ENCODE assay signal across 9 cellular contexts in genomic region chr6:25889877-25890853, GRCh38. TPM values are rescaled to one million over a fixed set of nuclear protein-coding genes. Genes with fewer than 3 reads are reported as not detected.
DNase-seq lines count a peak whose midpoint lies in the region; ATAC-seq and TF ChIP-seq lines count a peak whose summit lies in the region.
"Had no signal": no experiment of that assay in that cellular context is flagged by ENCODE, and none has a peak within 500 bp of the region (broad histone marks: within the 10 kb centered on the region; RNA-seq: fewer than 3 reads in every experiment).

No MANE protein-coding gene starts in this region.

- no peaks in the 10 kb centered on the region for H3F3A ChIP-seq in MM.1S (ENCODE audit: insufficient read depth, low read length)

- H3K9ac ChIP-seq in MM.1S (ENCODE audit: low read length), result no peak overlapping the region

- TF ChIP-seq CTCF in MM.1S (IDR thresholded peaks at IDR 0.05; ENCODE audit: low read length), result peak; percentile 33
- TF ChIP-seq CTCF in RWPE2 (IDR thresholded peaks at IDR 0.05; ENCODE audit: poor library complexity, severe bottlenecking), result peak; percentile 65
- TF ChIP-seq CTCF in fibroblast of pulmonary artery (IDR thresholded peaks at IDR 0.05; ENCODE audit: low read length, missing control alignments), result peak; percentile 58
- TF ChIP-seq CTCF in osteoblast (IDR thresholded peaks at IDR 0.05; ENCODE audit: extremely low read depth, low read depth, low read length), result peak; percentile 61

- H3K4me2 ChIP-seq in MM.1S (ENCODE audit: low read depth, low read length) (no peak overlapping the region), osteoblast (ENCODE audit: insufficient read depth, low read length) (no peak overlapping the region)

- no peaks in the 10 kb centered on the region for H3K9me2 ChIP-seq in MM.1S (replicated peaks; ENCODE audit: insufficient read depth, low read length)

- DNase-seq in ELR (ENCODE audit: low read depth) (peak; percentile 56), MM.1S (peak; percentile 26), RWPE2 (ENCODE audit: low spot score) (no peak), fibroblast of pulmonary artery (ENCODE audit: low read depth) (peak; percentile 73), osteoblast (ENCODE audit: insufficient read length, low spot score, missing footprints) (peak; percentile 44)

- H3K4me1 ChIP-seq in MM.1S (ENCODE audit: low read length), result no peaks in the 10 kb centered on the region
- H3K4me1 ChIP-seq in RWPE2 (ENCODE audit: insufficient read depth, poor library complexity, severe bottlenecking), result no peaks in the 10 kb centered on the region
- no peaks in the 10 kb centered on the region for H3K4me1 ChIP-seq in osteoblast (ENCODE audit: insufficient read depth, low read length)

- H3K9me3 ChIP-seq in MM.1S (replicated peaks; ENCODE audit: insufficient read depth, low read length), result no peaks in the 10 kb centered on the region
- H3K9me3 ChIP-seq in RWPE2 (ENCODE audit: severe bottlenecking), result no peaks in the 10 kb centered on the region
- no peaks in the 10 kb centered on the region for H3K9me3 ChIP-seq in osteoblast (ENCODE audit: low read depth, low read length)

- no peaks in the 10 kb centered on the region for H3K36me3 ChIP-seq in MM.1S (replicated peaks; ENCODE audit: insufficient read depth, low read length)
- no peaks in the 10 kb centered on the region for H3K36me3 ChIP-seq in RWPE2 (ENCODE audit: low read depth)
- no peaks in the 10 kb centered on the region for H3K36me3 ChIP-seq in osteoblast (ENCODE audit: insufficient read depth, low read length)

- H3K27ac ChIP-seq in MM.1S (ENCODE audit: low read length) (no peak overlapping the region), RWPE2 (ENCODE audit: poor library complexity, severe bottlenecking) (no peak overlapping the region), osteoblast (ENCODE audit: low read depth, low read length) (no peak overlapping the region)

- H3K79me2 ChIP-seq in MM.1S (ENCODE audit: low read length) (no peaks in the 10 kb centered on the region), osteoblast (ENCODE audit: insufficient read depth, low read length) (no peaks in the 10 kb centered on the region)

- H3K4me3 ChIP-seq in MM.1S (ENCODE audit: low read length) (no peak overlapping the region), RWPE2 (ENCODE audit: severe bottlenecking) (no peak overlapping the region), fibroblast of pulmonary artery (replicated peaks; ENCODE audit: low read depth, low read length) (no peak overlapping the region), osteoblast (ENCODE audit: insufficient read depth, low read length) (no peak overlapping the region)

- ATAC-seq in RWPE2 (ENCODE audit: low read depth) (peak; percentile 73), GM21529 (IDR thresholded peaks at IDR 0.05; ENCODE audit: unreplicated experiment) (no peak), GM21447 (IDR thresholded peaks at IDR 0.05; ENCODE audit: unreplicated experiment) (no peak), HG03469 (IDR thresholded peaks at IDR 0.05; ENCODE audit: unreplicated experiment) (no peak)
- ATAC-seq: naive thymus-derived CD8-positive, alpha-beta T cell had no signal

- H4K20me1 ChIP-seq in MM.1S (ENCODE audit: insufficient read depth, low read length) (no peaks in the 10 kb centered on the region), osteoblast (ENCODE audit: insufficient read depth, low read length) (no peaks in the 10 kb centered on the region)

- no peaks in the 10 kb centered on the region for H3K27me3 ChIP-seq in MM.1S (replicated peaks; ENCODE audit: insufficient read depth, low read length)
- H3K27me3 ChIP-seq in RWPE2 (ENCODE audit: insufficient read depth, poor library complexity, severe bottlenecking), result no peaks in the 10 kb centered on the region
- H3K27me3 ChIP-seq in osteoblast (ENCODE audit: insufficient read depth, low read length), result no peaks in the 10 kb centered on the region

- no peak overlapping the region for H2AFZ ChIP-seq in MM.1S (ENCODE audit: low read length)
- no peak overlapping the region for H2AFZ ChIP-seq in osteoblast (ENCODE audit: low read length)

RNA-seq across cellular contexts. Expression of gene SLC17A3, which starts 16.1 kb away (rescaled TPM):
- total RNA-seq in osteoblast, result not detected in 2 replicates
- total RNA-seq: naive thymus-derived CD8-positive, alpha-beta T cell had no signal

RNA-seq across cellular contexts. Expression of gene SLC17A2, which starts 40.3 kb away (rescaled TPM):
- not detected in 2 replicates for total RNA-seq in osteoblast
- total RNA-seq: naive thymus-derived CD8-positive, alpha-beta T cell had no signal

RNA-seq across cellular contexts. Expression of gene SLC17A1, which starts 58.3 kb away (rescaled TPM):
- total RNA-seq in osteoblast, result not detected in 2 replicates
- total RNA-seq: naive thymus-derived CD8-positive, alpha-beta T cell had no signal
